In the genomic region with DNA sequence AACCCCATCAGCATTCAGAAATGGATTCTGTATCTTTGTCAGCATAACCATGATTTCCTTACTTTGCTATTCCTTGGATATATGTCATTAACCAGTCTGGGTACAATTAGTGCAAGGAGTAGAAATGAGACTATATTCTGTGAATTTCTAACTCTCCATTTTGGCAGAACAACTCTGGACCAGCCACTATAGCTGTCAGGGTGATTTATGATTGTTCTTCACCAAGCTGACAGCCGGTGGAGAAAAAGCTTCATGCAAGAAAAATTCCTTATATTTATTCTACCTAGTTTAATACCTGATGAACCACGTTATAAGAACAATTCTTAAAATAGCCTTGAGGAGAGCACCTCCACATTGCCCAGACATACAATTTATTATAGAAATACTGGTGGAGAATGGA, we compare ENCODE assay signal across 7 cellular contexts.
"Had no signal": no experiment of that assay in that cellular context is flagged by ENCODE, and none has a peak within 500 bp of the region (broad histone marks: within the 10 kb centered on the region; RNA-seq: fewer than 3 reads in every experiment).

No MANE protein-coding gene starts in this region.

- H3K9me3 ChIP-seq: HAP-1 had no signal

- H3K4me1 ChIP-seq: HAP-1 had no signal

- H3K4me3 ChIP-seq: GM23338, HAP-1 had no signal

- H2AFZ ChIP-seq: GM23338 had no signal

- H3K36me3 ChIP-seq: HAP-1 had no signal

- H3K4me2 ChIP-seq: GM23338 had no signal

- H3K27ac Mint-ChIP-seq: GM23338, HFFc6 had no signal

- H3K4me3 Mint-ChIP-seq: GM23338, HFFc6 had no signal

- H3K4me1 Mint-ChIP-seq: GM23338 had no signal

- H3K9me3 Mint-ChIP-seq: GM23338, HFFc6 had no signal

- FAIRE-seq: HTR-8/SVneo had no signal

- ATAC-seq: GM23338, HCT116 had no signal

- DNase-seq: H7, HFFc6, IMR-90 had no signal
